In genomic region chr6:13710552-13711383, GRCh38 we compare ENCODE assay signal across 7 cellular contexts. TPM values are rescaled to one million over a fixed set of nuclear protein-coding genes. Genes with fewer than 3 reads are reported as not detected.
DNase-seq lines count a peak whose midpoint lies in the region; ATAC-seq and TF ChIP-seq lines count a peak whose summit lies in the region.

No MANE protein-coding gene starts in this region.

- peak overlapping the region; percentile 68 to 91 for H3K27ac Mint-ChIP-seq in natural killer cell treated with Interleukin-12 subunit alpha and Interleukin-12 subunit beta and Interleukin-15 and Interleukin-18, amount 100 ng/mL, for 72 hours

- H3K4me1 ChIP-seq in fibroblast of lung (ENCODE audit: control insufficient read depth, extremely low read depth, insufficient read depth, low read length), result peaks cover 2% of the 10 kb centered on the region

- peaks cover 47 to 54% of the 10 kb centered on the region in 2 donors for H3K4me1 Mint-ChIP-seq in natural killer cell treated with Interleukin-12 subunit alpha and Interleukin-12 subunit beta and Interleukin-15 and Interleukin-18, amount 100 ng/mL, for 72 hours (ENCODE audit: low read depth in 2 of 2)

- H3K27me3 ChIP-seq in fibroblast of lung (ENCODE audit: control insufficient read depth, insufficient read depth, low read length), result no peaks in the 10 kb centered on the region

- H3K36me3 ChIP-seq in fibroblast of lung (ENCODE audit: control insufficient read depth, insufficient read depth, low read length), result no peaks in the 10 kb centered on the region

- DNase-seq in NCI-H2171 (lab: John Stamatoyannopoulos, UW) (peak; percentile 12), fibroblast of lung (ENCODE audit: low read depth in 2 of 2) (peak in 1 of 2 donors; percentile 26), ureter (ENCODE audit: low spot score) (peak; percentile 52)
- DNase-seq in activated T-cell treated with anti-CD3 and anti-CD28 coated beads, Interleukin-2, amount 50 U/mL, for 48 hours, result peak; percentile 52 to 65
- peak; percentile 66 for DNase-seq in natural killer cell treated with Interleukin-12 subunit alpha and Interleukin-12 subunit beta and Interleukin-15 and Interleukin-18, amount 100 ng/mL, for 72 hours (ENCODE audit: low spot score)

- peak overlapping the region; percentile 57 for H3K27ac ChIP-seq in fibroblast of lung (ENCODE audit: insufficient read depth, low read length)

- no peaks in the 10 kb centered on the region for H3K9me3 ChIP-seq in fibroblast of lung (ENCODE audit: control insufficient read depth, insufficient read depth, low read depth, low read length)

- H3K4me3 Mint-ChIP-seq in natural killer cell treated with Interleukin-12 subunit alpha and Interleukin-12 subunit beta and Interleukin-15 and Interleukin-18, amount 100 ng/mL, for 72 hours, result peak overlapping the region; percentile 93

- H3K79me2 ChIP-seq in fibroblast of lung (ENCODE audit: control insufficient read depth, insufficient read depth, low read length), result peaks cover 52% of the 10 kb centered on the region

- ATAC-seq in GM18502 (IDR thresholded peaks at IDR 0.05; ENCODE audit: poor library complexity, unreplicated experiment) (peak; percentile 17), HG02623 (IDR thresholded peaks at IDR 0.05; ENCODE audit: unreplicated experiment) (peak; percentile 13)
- peak; percentile 0 to 1 for ATAC-seq in natural killer cell treated with Interleukin-12 subunit alpha and Interleukin-12 subunit beta and Interleukin-15 and Interleukin-18, amount 100 ng/mL, for 72 hours

- peak overlapping the region; percentile 95 for H3K4me2 ChIP-seq in fibroblast of lung (ENCODE audit: extremely low read depth, insufficient read depth, low read length)

- no peak for TF ChIP-seq CTCF in fibroblast of lung (conservative IDR thresholded peaks at IDR 0.05 in 1 of 2, IDR thresholded peaks at IDR 0.05 in 1 of 2; ENCODE audit: low read depth in 1 of 2, low read length in 2 of 2)

- no peaks in the 10 kb centered on the region for H3K9me3 Mint-ChIP-seq in natural killer cell treated with Interleukin-12 subunit alpha and Interleukin-12 subunit beta and Interleukin-15 and Interleukin-18, amount 100 ng/mL, for 72 hours

- no peaks in the 10 kb centered on the region for H3K27me3 Mint-ChIP-seq in natural killer cell treated with Interleukin-12 subunit alpha and Interleukin-12 subunit beta and Interleukin-15 and Interleukin-18, amount 100 ng/mL, for 72 hours

- peaks cover 5% of the 10 kb centered on the region for H3K36me3 Mint-ChIP-seq in natural killer cell treated with Interleukin-12 subunit alpha and Interleukin-12 subunit beta and Interleukin-15 and Interleukin-18, amount 100 ng/mL, for 72 hours

- H2AFZ ChIP-seq in fibroblast of lung (ENCODE audit: low read length), result peak overlapping the region; percentile 49

- H4K20me1 ChIP-seq in fibroblast of lung (ENCODE audit: control insufficient read depth, extremely low read depth, insufficient read depth, low read length), result no peaks in the 10 kb centered on the region

- H3K9ac ChIP-seq in fibroblast of lung (ENCODE audit: insufficient read depth, low read length), result peak overlapping the region; percentile 82

- H3K4me3 ChIP-seq in fibroblast of lung (replicated peaks in 1 of 4; ENCODE audit: control extremely low read depth in 1 of 4, insufficient read depth in 1 of 4, low read depth in 3 of 4, low read length in 4 of 4), result peak overlapping the region; percentile 82 to 95 (median 87)

RNA-seq across cellular contexts. Expression of gene RANBP9, which starts 0.9 kb away (rescaled TPM):
- total RNA-seq in fibroblast of lung (39.8 and 48.7 TPM in 2 replicates), ureter (41.7 TPM)
- polyA plus RNA-seq in fibroblast of lung, result 46.2 and 46.7 TPM in 2 replicates
- polyA plus RNA-seq in fibroblast of lung (2012), result 30.6 and 35.2 TPM in 2 replicates
- polyA minus RNA-seq in fibroblast of lung (ENCODE audit: low replicate concordance), result 9.3 and 12.2 TPM in 2 replicates
- 10 to 100 TPM; 49.2 to 61.1 TPM for total RNA-seq in natural killer cell treated with Interleukin-12 subunit alpha and Interleukin-12 subunit beta and Interleukin-15 and Interleukin-18, amount 100 ng/mL, for 72 hours
